Comparison of ENCODE assay signal across 12 cellular contexts in genomic region chr13:81480634-81481033, GRCh38.
DNase-seq lines count a peak whose midpoint lies in the region; ATAC-seq and TF ChIP-seq lines count a peak whose summit lies in the region.
"Had no signal": no experiment of that assay in that cellular context is flagged by ENCODE, and none has a peak within 500 bp of the region (broad histone marks: within the 10 kb centered on the region; RNA-seq: fewer than 3 reads in every experiment).

No MANE protein-coding gene starts in this region.

- DNase-seq in DMS53 (lab: John Stamatoyannopoulos, UW) (peak; percentile 21), HCT116 (ENCODE audit: low read depth, low spot score) (no peak), NCI-H748 treated with DMSO at 0.1 percent for 48 hours (lab: John Stamatoyannopoulos, UW) (peak; percentile 16), medulla oblongata (ENCODE audit: extremely low spot score) (peak; percentile 50), SIG-M5 (lab: John Stamatoyannopoulos, UW) (no peak)
- DNase-seq: activated CD8-positive, alpha-beta T cell treated with anti-CD3 and anti-CD28 coated beads, Interleukin-2, amount 10 ng/mL, durations not matched to agents 7 days and 5 days; NCI-H446 treated with DMSO at 0.1 percent for 48 hours; nephron progenitor cell had no signal

- RAD21 ChIA-PET in HCT116 (lab: Charles Lee; ENCODE audit: low non-redundant PET in 1 of 2, low total read pairs in 2 of 2, uncharacterized antibody in 2 of 2, unreplicated experiment in 2 of 2) = no interaction called here

- TF ChIP-seq RAD21 in HCT116 (IDR thresholded peaks at IDR 0.05; ENCODE audit: low read depth) = peak; percentile 7; the same call in 1 of the 2 replicates

- no peaks in the 10 kb centered on the region for H3K79me2 ChIP-seq in HCT116 (ENCODE audit: insufficient read depth, low read length)

- no TSS peak for BruUV-seq in HCT116 (replicated peaks; lab: Mats Ljungman, UMichigan)

- no peak overlapping the region for H3K4me3 ChIP-seq in HCT116 (replicated peaks in 1 of 2; ENCODE audit: low read depth in 1 of 2, low read length in 2 of 2)

- CTCF ChIA-PET in HCT116 (lab: Charles Lee) = interaction anchor here (2.0 kb wide), 1 partner anchor 309 kb away, joined by 19 read pairs; no protein-coding TSS in a partner anchor

- no peaks in the 10 kb centered on the region for H4K20me1 ChIP-seq in HCT116 (ENCODE audit: insufficient read depth)

- POLR2A ChIA-PET in HCT116 (lab: Charles Lee) = no interaction called here

- intact Hi-C loops in HCT116 (cut with micrococcal nuclease) = loop anchor here (10.0 kb wide), 1 partner anchor 306 kb away; no protein-coding TSS in a partner anchor

- H3K4me1 ChIP-seq in HCT116 (ENCODE audit: control insufficient read depth in 1 of 2, insufficient read depth in 2 of 2, low read length in 2 of 2) = no peaks in the 10 kb centered on the region

- no peaks in the 10 kb centered on the region for H3K9me2 ChIP-seq in HCT116 (ENCODE audit: insufficient read depth)

- no peaks in the 10 kb centered on the region for H3K36me3 ChIP-seq in HCT116 (ENCODE audit: control insufficient read depth in 1 of 2, insufficient read depth in 2 of 2, low read length in 2 of 2)

- no peak overlapping the region for H3K9ac ChIP-seq in HCT116 (ENCODE audit: low read length)

- no peak overlapping the region for H2AFZ ChIP-seq in HCT116 (ENCODE audit: low read depth, low read length, poor library complexity, severe bottlenecking)

- no peaks in the 10 kb centered on the region for H3K9me3 ChIP-seq in HCT116 (ENCODE audit: control insufficient read depth in 1 of 2, insufficient read depth in 1 of 2, low read depth in 1 of 2, low read length in 2 of 2)

- 0 out of 6 replicates have a peak, but pooled peaks of 1 of the 3 experiments have one; percentile 7 for TF ChIP-seq CTCF in HCT116 (IDR thresholded peaks at IDR 0.05 in 2 of 3, conservative IDR thresholded peaks at IDR 0.05 in 1 of 3; ENCODE audit: borderline replicate concordance in 1 of 3, insufficient read depth in 1 of 3, low read depth in 2 of 3, low read length in 2 of 3)

- no peak for TF ChIP-seq POLR2A in HCT116 (IDR thresholded peaks at IDR 0.05; ENCODE audit: borderline replicate concordance, extremely low read depth, insufficient read depth, insufficient read length)

- ATAC-seq in HCT116 (no peak), HG02870 (IDR thresholded peaks at IDR 0.05; ENCODE audit: unreplicated experiment) (no peak), HG03457 (IDR thresholded peaks at IDR 0.05; ENCODE audit: unreplicated experiment) (no peak), GM18520 (IDR thresholded peaks at IDR 0.05; ENCODE audit: unreplicated experiment) (no peak)
- ATAC-seq: activated CD8-positive, alpha-beta T cell treated with anti-CD3 and anti-CD28 coated beads, Interleukin-2, amount 10 ng/mL, durations not matched to agents 7 days and 5 days; left lobe of liver had no signal

- no peak overlapping the region for H3K27ac ChIP-seq in HCT116 (ENCODE audit: low read depth, low read length)

- H3K27me3 ChIP-seq in HCT116 (ENCODE audit: insufficient read depth, low read length) = no peaks in the 10 kb centered on the region

- H3K4me2 ChIP-seq in HCT116 (ENCODE audit: low read length) = no peak overlapping the region

TF ChIP-seq in HCT116, 20 proteins besides CTCF, POLR2A, EP300 and RAD21:
- no peak for TF ChIP-seq ELF1 (IDR thresholded peaks at IDR 0.05; ENCODE audit: borderline replicate concordance, low read depth)
- TF ChIP-seq EZH2phosphoT487 (IDR thresholded peaks at IDR 0.05; ENCODE audit: borderline replicate concordance) = no peak
- no peak for TF ChIP-seq SRF (IDR thresholded peaks at IDR 0.05; ENCODE audit: low read depth)
- TF ChIP-seq SIN3A (IDR thresholded peaks at IDR 0.05; ENCODE audit: low read depth) = no peak
- no peak for TF ChIP-seq ZFX (IDR thresholded peaks at IDR 0.05)
- TF ChIP-seq JUND (IDR thresholded peaks at IDR 0.05) = no peak
- no peak for TF ChIP-seq CBX3 (IDR thresholded peaks at IDR 0.05; ENCODE audit: low read depth)
- TF ChIP-seq ATF3 (IDR thresholded peaks at IDR 0.05) = no peak
- no peak for TF ChIP-seq ZBTB33 (IDR thresholded peaks at IDR 0.05; ENCODE audit: extremely low read depth, insufficient replicate concordance, low read length)
- TF ChIP-seq ZNF274 (IDR thresholded peaks at IDR 0.05; ENCODE audit: low read depth, low read length) = no peak
- TF ChIP-seq TCF7L2 (IDR thresholded peaks at IDR 0.05; ENCODE audit: borderline replicate concordance, extremely low read depth, insufficient read depth, insufficient read length) = no peak
- no peak for TF ChIP-seq REST (IDR thresholded peaks at IDR 0.05; ENCODE audit: low read depth)
- TF ChIP-seq POLR2AphosphoS5 (IDR thresholded peaks at IDR 0.05; ENCODE audit: low read depth, low read length) = no peak
- no peak for TF ChIP-seq FOSL1 (IDR thresholded peaks at IDR 0.05; ENCODE audit: low read depth)
- no peak for TF ChIP-seq SP1 (IDR thresholded peaks at IDR 0.05; ENCODE audit: low read depth)
- no peak for TF ChIP-seq EZH2 (IDR thresholded peaks at IDR 0.05)

Comparison
In these comparisons a context has a peak if more than half of its experiments do, and no peak if none do; other contexts are left out.
1. DNase-seq: peak in DMS53 (single experiment), NCI-H748 treated with DMSO at 0.1 percent for 48 hours (single experiment) and medulla oblongata (single experiment); none in HCT116 (single experiment) and SIG-M5 (single experiment).